ENCODE assay signal across 14 cellular contexts in the genomic region with DNA sequence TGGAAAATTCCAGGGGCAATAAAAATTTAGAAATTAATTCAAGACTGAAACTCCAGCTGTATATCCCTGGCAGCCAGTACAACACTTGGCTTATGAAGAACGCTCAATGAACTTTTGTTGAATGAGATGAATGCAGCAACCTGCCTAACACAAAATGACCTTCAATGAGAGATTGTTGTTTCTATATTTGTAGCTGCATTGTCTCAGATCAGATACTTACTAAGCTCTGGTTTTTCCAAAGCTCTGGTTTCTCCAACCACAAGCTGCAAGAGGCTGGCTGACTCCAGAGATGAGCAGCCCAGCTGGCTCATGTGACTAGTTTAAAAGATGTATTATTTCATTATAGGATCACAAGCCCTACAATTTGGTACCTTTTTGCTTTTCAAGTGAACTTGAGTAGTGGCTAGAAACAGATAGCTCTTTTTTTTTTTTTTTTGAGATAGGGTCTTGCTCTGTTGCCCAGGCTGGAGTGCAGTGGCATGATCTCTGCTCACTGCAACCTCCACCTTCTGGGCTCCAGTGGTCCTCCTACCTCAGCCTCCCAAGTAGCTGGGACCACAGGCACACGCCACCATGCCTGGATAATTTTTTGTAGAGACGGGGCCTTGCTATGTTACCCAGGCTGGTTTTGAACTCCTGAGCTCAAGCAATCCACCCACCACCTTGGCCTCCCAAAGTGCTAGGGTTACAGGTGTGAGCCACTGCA. TPM values are rescaled to one million over a fixed set of nuclear protein-coding genes. Genes with fewer than 3 reads are reported as not detected.
A peak's percentile ranks its signal among the peaks of the same experiment; 100 is the strongest.
DNase-seq lines count a peak whose midpoint lies in the region; ATAC-seq, FAIRE-seq and TF ChIP-seq lines count a peak whose summit lies in the region.
"Had no signal": no experiment of that assay in that cellular context is flagged by ENCODE, and none has a peak within 500 bp of the region (broad histone marks: within the 10 kb centered on the region; RNA-seq: fewer than 3 reads in every experiment).

No MANE protein-coding gene starts in this region.

- TF ChIP-seq POLR2A in HepG2 (IDR thresholded peaks at IDR 0.05; ENCODE audit: insufficient read depth in 1 of 2, low read depth in 2 of 2, low read length in 2 of 2): no peak

- H3K9ac ChIP-seq in HepG2 (ENCODE audit: insufficient read depth, low read depth, low read length) (no peak overlapping the region), Karpas-422 (ENCODE audit: low read length) (no peak overlapping the region)

- no peaks in the 10 kb centered on the region for H3K4me1 Mint-ChIP-seq in activated CD4-positive, alpha-beta T cell treated with anti-CD3 and anti-CD28 coated beads, Interleukin-2, amount 10 ng/mL, durations not matched to agents 7 days and 5 days
- H3K4me1 Mint-ChIP-seq: IgD-negative memory B cell had no signal

- H3K27me3 ChIP-seq in HepG2 (ENCODE audit: control insufficient read depth in 1 of 2, insufficient read depth in 2 of 2, low read length in 2 of 2): no peaks in the 10 kb centered on the region
- no peaks in the 10 kb centered on the region for H3K27me3 ChIP-seq in thoracic aorta (replicated peaks; ENCODE audit: insufficient read depth)
- H3K27me3 ChIP-seq in lower lobe of right lung (ENCODE audit: low read depth): no peaks in the 10 kb centered on the region
- H3K27me3 ChIP-seq in Karpas-422 (ENCODE audit: low read length): no peaks in the 10 kb centered on the region
- H3K27me3 ChIP-seq: upper lobe of right lung had no signal

- ATAC-seq in HepG2 (no peak), thoracic aorta (ENCODE audit: insufficient number of reproducible peaks, low FRiP score, low read depth) (no peak), lower lobe of right lung (no peak)

- no peaks in the 10 kb centered on the region for H3K79me2 ChIP-seq in HepG2 (ENCODE audit: insufficient read depth, low read length)
- no peaks in the 10 kb centered on the region for H3K79me2 ChIP-seq in Karpas-422 (ENCODE audit: low read length)

- TF ChIP-seq RAD21 in HepG2 (CRISPR knock-in tag; IDR thresholded peaks at IDR 0.05): no peak

- TF ChIP-seq CTCF in astrocyte of the spinal cord (IDR thresholded peaks at IDR 0.05; ENCODE audit: low read depth, low read length) (no peak), HepG2 (CRISPR knock-in tag; IDR thresholded peaks at IDR 0.05) (no peak), thoracic aorta (IDR thresholded peaks at IDR 0.05) (no peak), lower lobe of right lung (IDR thresholded peaks at IDR 0.05) (no peak)

- H3K36me3 ChIP-seq in HepG2 (replicated peaks in 1 of 2; ENCODE audit: control insufficient read depth in 1 of 2, insufficient read depth in 2 of 2, low read length in 2 of 2) (peaks cover 18 to 51% of the 10 kb centered on the region in 2 experiments), thoracic aorta (peaks cover under 1% of the 10 kb centered on the region), lower lobe of right lung (peaks cover 4% of the 10 kb centered on the region), Karpas-422 (ENCODE audit: insufficient read depth, low read length) (no peaks in the 10 kb centered on the region)
- H3K36me3 ChIP-seq: upper lobe of right lung had no signal

- H3K9me3 ChIP-seq in HepG2 (ENCODE audit: low read length) (no peaks in the 10 kb centered on the region), thoracic aorta (no peaks in the 10 kb centered on the region), lower lobe of right lung (no peaks in the 10 kb centered on the region), Karpas-422 (ENCODE audit: low read length) (no peaks in the 10 kb centered on the region)
- H3K9me3 ChIP-seq: upper lobe of right lung had no signal

- H3K4me1 ChIP-seq in HepG2 (ENCODE audit: insufficient read depth, low read length) (peaks cover 22% of the 10 kb centered on the region), thoracic aorta (ENCODE audit: control insufficient read depth in 1 of 2, low read depth in 2 of 2) (peaks cover 37 to 77% of the 10 kb centered on the region in 2 donors), lower lobe of right lung (peaks cover 20% of the 10 kb centered on the region), Karpas-422 (ENCODE audit: low read length) (no peaks in the 10 kb centered on the region)

- CTCF ChIA-PET in activated CD4-positive, alpha-beta T cell treated with anti-CD3 and anti-CD28 coated beads, Interleukin-2, amount 10 ng/mL, durations not matched to agents 7 days and 5 days (lab: Charles Lee): interaction anchor here (0.6 to 2.0 kb wide), 7 partner anchors 19 to 429 kb away, joined by 3 to 7 read pairs (median 4); no protein-coding TSS in a partner anchor
- CTCF ChIA-PET in HepG2 (lab: Yijun Ruan, JAX; ENCODE audit: low intra/inter-chr PET ratio, low total read pairs): interaction anchor here (1.4 kb wide), 1 partner anchor 113 kb away, joined by 11 read pairs; no protein-coding TSS in a partner anchor

- TF ChIP-seq EP300 in HepG2 (IDR thresholded peaks at IDR 0.05; ENCODE audit: low read depth in 2 of 2, low read length in 2 of 2) (no peak), HepG2 (CRISPR knock-in tag; IDR thresholded peaks at IDR 0.05; ENCODE audit: borderline replicate concordance) (no peak)

- H3K27ac ChIP-seq in HepG2 (ENCODE audit: extremely low read length, insufficient read depth, low read length) (no peak overlapping the region), thoracic aorta (peak overlapping the region; percentile 64 to 82), lower lobe of right lung (no peak overlapping the region), Karpas-422 (ENCODE audit: low read length) (no peak overlapping the region)
- H3K27ac ChIP-seq: upper lobe of right lung had no signal

- peak; percentile 17 for DNase-seq in activated CD4-positive, alpha-beta T cell treated with anti-CD3 and anti-CD28 coated beads for 48 hours
- no peak for DNase-seq in activated CD4-positive, alpha-beta T cell treated with anti-CD3 and anti-CD28 coated beads, Interleukin-2, amount 10 ng/mL, durations not matched to agents 7 days and 5 days
- peak; percentile 58 for DNase-seq in astrocyte of the spinal cord (ENCODE audit: low read depth, low spot score)
- no peak for DNase-seq in HepG2 (ENCODE audit: low spot score)
- DNase-seq in thoracic aorta (ENCODE audit: low spot score): no peak
- DNase-seq in lower lobe of right lung: no peak
- DNase-seq in Karpas-422: no peak
- DNase-seq in activated CD8-positive, alpha-beta memory T cell treated with anti-CD3 and anti-CD28 coated beads for 24 hours: no peak
- DNase-seq: activated gamma-delta T cell treated with Interleukin-2 at 50 U/mL for 16 hours; effector CD8-positive, alpha-beta T cell; immature natural killer cell; NCI-H2107; upper lobe of right lung had no signal

- 94% methylated on average over 3 of the region's 3 CpGs for WGBS in HepG2 (ENCODE audit: low lambda C conversion rate)

- H3K9me3 Mint-ChIP-seq in activated CD4-positive, alpha-beta T cell treated with anti-CD3 and anti-CD28 coated beads, Interleukin-2, amount 10 ng/mL, durations not matched to agents 7 days and 5 days: no peaks in the 10 kb centered on the region
- H3K9me3 Mint-ChIP-seq: IgD-negative memory B cell, immature natural killer cell had no signal

- intact Hi-C loops in HepG2 (cut with micrococcal nuclease; ENCODE audit: unreplicated experiment): loop anchor here (1.0 to 5.0 kb wide), 2 partner anchors 50 to 114 kb away; no protein-coding TSS in a partner anchor
- intact Hi-C loops in lower lobe of right lung (cut with DNase I): no loop called here

- H4K20me1 ChIP-seq in HepG2 (ENCODE audit: insufficient read depth, low read length): no peaks in the 10 kb centered on the region
- no peaks in the 10 kb centered on the region for H4K20me1 ChIP-seq in Karpas-422 (ENCODE audit: insufficient read depth, low read depth, low read length)

- H3K4me2 ChIP-seq in HepG2 (ENCODE audit: low read depth, low read length) (no peak overlapping the region), Karpas-422 (ENCODE audit: low read depth, low read length, poor library complexity, severe bottlenecking) (no peak overlapping the region)

- H3K9me2 ChIP-seq in Karpas-422 (replicated peaks; ENCODE audit: insufficient read depth, low read length): no peaks in the 10 kb centered on the region

- H3K4me3 ChIP-seq in astrocyte of the spinal cord (ENCODE audit: low read depth, low read length) (no peak overlapping the region), HepG2 (replicated peaks in 1 of 3; ENCODE audit: insufficient read depth in 1 of 3, low read depth in 2 of 3, low read length in 3 of 3) (no peak overlapping the region), thoracic aorta (no peak overlapping the region), lower lobe of right lung (no peak overlapping the region), Karpas-422 (ENCODE audit: low read length) (no peak overlapping the region)
- H3K4me3 ChIP-seq: upper lobe of right lung had no signal

- no peaks in the 10 kb centered on the region for H3K36me3 Mint-ChIP-seq in activated CD4-positive, alpha-beta T cell treated with anti-CD3 and anti-CD28 coated beads, Interleukin-2, amount 10 ng/mL, durations not matched to agents 7 days and 5 days (ENCODE audit: low read depth)
- H3K36me3 Mint-ChIP-seq: IgD-negative memory B cell had no signal

- BruUV-seq in HepG2 (replicated peaks; lab: Mats Ljungman, UMichigan): no TSS peak

- in situ Hi-C loops in astrocyte of the spinal cord (cut with HindIII; ENCODE audit: low sequenced_read_pairs): no loop called here
- in situ Hi-C loops in HepG2 (cut with HindIII; ENCODE audit: extremely low pct_ligation_motif_present, low pct_unique_long_range_greater_than_20kb): no loop called here

- peaks cover 8% of the 10 kb centered on the region for H3K27me3 Mint-ChIP-seq in activated CD4-positive, alpha-beta T cell treated with anti-CD3 and anti-CD28 coated beads, Interleukin-2, amount 10 ng/mL, durations not matched to agents 7 days and 5 days
- H3K27me3 Mint-ChIP-seq: IgD-negative memory B cell had no signal

- H2AFZ ChIP-seq in HepG2 (ENCODE audit: low read length): no peak overlapping the region
- no peak overlapping the region for H2AFZ ChIP-seq in Karpas-422 (ENCODE audit: low read length)

- FAIRE-seq in HepG2 (lab: Jason Lieb, UNC): no peak

- POLR2A ChIA-PET in activated CD4-positive, alpha-beta T cell treated with anti-CD3 and anti-CD28 coated beads, Interleukin-2, amount 10 ng/mL, durations not matched to agents 7 days and 5 days (lab: Charles Lee): interaction anchor here (0.5 to 0.6 kb wide), 2 partner anchors 11 to 98 kb away, joined by 3 to 4 read pairs; no protein-coding TSS in a partner anchor
- POLR2A ChIA-PET in HepG2 (lab: Yijun Ruan, JAX): interaction anchor here (1.6 to 3.0 kb wide), 3 partner anchors 46 to 114 kb away, joined by 4 to 12 read pairs (median 8); a partner anchor contains a TSS

- no peak overlapping the region for H3K27ac Mint-ChIP-seq in activated CD4-positive, alpha-beta T cell treated with anti-CD3 and anti-CD28 coated beads, Interleukin-2, amount 10 ng/mL, durations not matched to agents 7 days and 5 days
- H3K27ac Mint-ChIP-seq: IgD-negative memory B cell, immature natural killer cell had no signal

- no peak overlapping the region for H3K4me3 Mint-ChIP-seq in activated CD4-positive, alpha-beta T cell treated with anti-CD3 and anti-CD28 coated beads, Interleukin-2, amount 10 ng/mL, durations not matched to agents 7 days and 5 days
- H3K4me3 Mint-ChIP-seq: IgD-negative memory B cell, immature natural killer cell had no signal

RNA-seq across cellular contexts. Expression of a gene that starts 57.4 kb away (rescaled TPM):
- total RNA-seq in activated CD4-positive, alpha-beta T cell treated with anti-CD3 and anti-CD28 coated beads, Interleukin-2, amount 10 ng/mL, durations not matched to agents 7 days and 5 days: 10 to 100 TPM; 26.9 to 27.8 TPM
- total RNA-seq in HepG2 (2016; rRNA removed; fragmentation: Illumina TruSeq; extraction: Trizol) (74.2 and 117 TPM in 2 replicates), thoracic aorta (10 to 100 TPM; 20.8 to 29.6 TPM), lower lobe of right lung (27.8 TPM)
- total RNA-seq in HepG2 (2016; cell fraction: cytosol; rRNA removed; fragmentation: Illumina TruSeq; extraction: Trizol; ENCODE audit: low read depth): 28.7 and 31.7 TPM in 2 replicates
- total RNA-seq in HepG2 (2016; cell fraction: insoluble cytoplasmic fraction; rRNA removed; fragmentation: Illumina TruSeq; extraction: Trizol): 78.4 and 116 TPM in 2 replicates
- total RNA-seq in HepG2 (2016; cell fraction: membrane; rRNA removed; fragmentation: Illumina TruSeq; extraction: Trizol): 34.6 and 40.8 TPM in 2 replicates
- total RNA-seq in HepG2 (2016; cell fraction: nucleus; rRNA removed; fragmentation: Illumina TruSeq; extraction: Trizol): 44.6 and 58.8 TPM in 2 replicates
- polyA plus RNA-seq in HepG2 (2011; rRNA removed): 45.6 and 52.7 TPM in 2 replicates
- 38.1 and 45.2 TPM in 2 replicates for polyA plus RNA-seq in HepG2 (2011; cell fraction: cytosol; rRNA removed)
- 17.0 and 19.5 TPM in 2 replicates for polyA plus RNA-seq in HepG2 (2011; cell fraction: nucleus; rRNA removed)
- polyA plus RNA-seq in HepG2 (2012): 35.5 and 38.6 TPM in 2 replicates
- polyA plus RNA-seq in HepG2 (2016; cell fraction: cytosol; fragmentation: Illumina TruSeq; extraction: Trizol; ENCODE audit: low read depth): 5.6 and 7.5 TPM in 2 replicates
- polyA plus RNA-seq in HepG2 (2016; cell fraction: insoluble cytoplasmic fraction; fragmentation: Illumina TruSeq; extraction: Trizol; ENCODE audit: low read depth): 104 and 112 TPM in 2 replicates
- 11.5 and 11.6 TPM in 2 replicates for polyA plus RNA-seq in HepG2 (2016; cell fraction: membrane; fragmentation: Illumina TruSeq; extraction: Trizol; ENCODE audit: low read depth)
- 57.0 and 64.6 TPM in 2 replicates for polyA plus RNA-seq in HepG2 (2016; cell fraction: nucleus; fragmentation: Illumina TruSeq; extraction: Trizol; ENCODE audit: insufficient read depth, low read depth)
- 37.2 and 57.0 TPM in 2 replicates for polyA minus RNA-seq in HepG2 (2011; rRNA and poly(A)+ RNA removed; ENCODE audit: low replicate concordance)
- polyA minus RNA-seq in HepG2 (2011; cell fraction: cytosol; rRNA and poly(A)+ RNA removed): 89.0 and 103 TPM in 2 replicates
- 47.1 and 56.3 TPM in 2 replicates for polyA minus RNA-seq in HepG2 (2011; cell fraction: nucleus; rRNA and poly(A)+ RNA removed)
- total RNA-seq in Karpas-422 (2014; rRNA removed; shearing (Covaris generic); ENCODE audit: low replicate concordance): 17.4 and 30.2 TPM in 2 replicates

Comparison
In these comparisons a context has a peak if more than half of its experiments do, and no peak if none do; other contexts are left out.
1. DNase-seq: peak in activated CD4-positive, alpha-beta T cell treated with anti-CD3 and anti-CD28 coated beads for 48 hours (single experiment) and astrocyte of the spinal cord (single experiment); none in activated CD4-positive, alpha-beta T cell treated with anti-CD3 and anti-CD28 coated beads, Interleukin-2, amount 10 ng/mL, durations not matched to agents 7 days and 5 days (single experiment), HepG2 (single experiment), thoracic aorta (single experiment), lower lobe of right lung (single experiment), Karpas-422 (single experiment) and activated CD8-positive, alpha-beta memory T cell treated with anti-CD3 and anti-CD28 coated beads for 24 hours (single experiment).
2. H3K27ac ChIP-seq: peak in thoracic aorta (2 of 2); none in HepG2 (single experiment), lower lobe of right lung (single experiment) and Karpas-422 (single experiment).